In the genomic region with DNA sequence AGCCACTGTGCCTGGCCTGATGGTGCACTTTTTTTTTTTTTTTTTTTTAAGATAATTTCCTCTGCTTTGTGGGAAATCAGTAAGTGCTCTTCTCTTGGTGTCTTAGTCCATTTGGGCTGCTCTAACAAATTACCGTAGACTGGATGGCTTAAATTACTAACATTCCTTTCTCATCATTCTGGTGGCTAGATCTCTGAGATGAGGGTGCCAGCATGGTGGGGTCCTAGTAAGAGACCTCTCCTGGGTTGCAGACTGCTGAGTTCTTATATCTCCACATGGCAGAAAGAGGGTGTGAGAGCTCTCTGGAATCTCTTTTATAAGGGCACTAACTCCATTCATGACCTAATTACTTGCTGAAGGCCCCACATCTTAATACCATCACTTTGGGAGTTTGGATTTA, we compare ENCODE assay signal across 26 cellular contexts.
"Had no signal": no experiment of that assay in that cellular context is flagged by ENCODE, and none has a peak within 500 bp of the region (broad histone marks: within the 10 kb centered on the region; RNA-seq: fewer than 3 reads in every experiment).

No MANE protein-coding gene starts in this region.

- H3K36me3 ChIP-seq: lower lobe of right lung, pancreas, prostate gland, spleen, suprapubic skin, thoracic aorta, tibial artery, uterus had no signal

- H3K27ac ChIP-seq: lower lobe of right lung, pancreas, prostate gland, spleen, suprapubic skin, thoracic aorta, tibial artery, uterus had no signal

- DNase-seq: hippocampal formation; kidney glomerular epithelial cell; left cardiac atrium; left ventricle myocardium superior; lower lobe of right lung; mammary epithelial cell; mesenchymal stem cell; naive thymus-derived CD8-positive, alpha-beta T cell; nucleus accumbens; pancreas; retina; right cardiac atrium; small intestine; spleen; stimulated activated CD4-positive, alpha-beta T cell treated with anti-CD3 and anti-CD28 coated beads, Interleukin-4, amount 100 ng/mL, for 24 hours; stimulated activated naive CD4-positive, alpha-beta T cell; tibial artery; uterus had no signal

- H3K27me3 ChIP-seq: pancreas, spleen, suprapubic skin, tibial artery, uterus had no signal

- H3K4me3 ChIP-seq: lower lobe of right lung, pancreas, prostate gland, spleen, suprapubic skin, thoracic aorta, tibial artery, uterus had no signal

- H3K4me1 ChIP-seq: lower lobe of right lung, pancreas, prostate gland, spleen, suprapubic skin, tibial artery, uterus had no signal

- H3K4me3 Mint-ChIP-seq: naive thymus-derived CD8-positive, alpha-beta T cell; stimulated activated effector memory CD8-positive, alpha-beta T cell treated with anti-CD3 and anti-CD28 coated beads, Interleukin-12 subunit alpha, Interleukin-12 subunit beta, amount 100 ng/mL, for 72 hours; stimulated activated naive CD8-positive, alpha-beta T cell treated with anti-CD3 and anti-CD28 coated beads, Interleukin-15, Interleukin-2, amounts not matched to agents 100 ng/mL and 50 ng/mL, for 24 hours; type B pancreatic cell had no signal

- H3K27ac Mint-ChIP-seq: stimulated activated effector memory CD8-positive, alpha-beta T cell treated with anti-CD3 and anti-CD28 coated beads, Interleukin-12 subunit alpha, Interleukin-12 subunit beta, amount 100 ng/mL, for 72 hours; stimulated activated naive CD8-positive, alpha-beta T cell treated with anti-CD3 and anti-CD28 coated beads, Interleukin-15, Interleukin-2, amounts not matched to agents 100 ng/mL and 50 ng/mL, for 24 hours; type B pancreatic cell had no signal

- H3K27me3 Mint-ChIP-seq: stimulated activated naive CD8-positive, alpha-beta T cell treated with anti-CD3 and anti-CD28 coated beads, Interleukin-15, Interleukin-2, amounts not matched to agents 100 ng/mL and 50 ng/mL, for 24 hours; type B pancreatic cell had no signal

- H3K4me1 Mint-ChIP-seq: naive thymus-derived CD8-positive, alpha-beta T cell; stimulated activated effector memory CD8-positive, alpha-beta T cell treated with anti-CD3 and anti-CD28 coated beads, Interleukin-12 subunit alpha, Interleukin-12 subunit beta, amount 100 ng/mL, for 72 hours had no signal

- H3K9me3 ChIP-seq: lower lobe of right lung, pancreas, prostate gland, spleen, suprapubic skin, thoracic aorta, tibial artery, uterus had no signal

- ATAC-seq: left cardiac atrium; left lobe of liver; left ventricle myocardium superior; lower lobe of right lung; naive thymus-derived CD8-positive, alpha-beta T cell; pancreas; right cardiac atrium; sciatic nerve; stimulated activated effector memory CD8-positive, alpha-beta T cell treated with anti-CD3 and anti-CD28 coated beads, Interleukin-12 subunit alpha, Interleukin-12 subunit beta, amount 100 ng/mL, for 72 hours had no signal

- H3K36me3 Mint-ChIP-seq: stimulated activated effector memory CD8-positive, alpha-beta T cell treated with anti-CD3 and anti-CD28 coated beads, Interleukin-12 subunit alpha, Interleukin-12 subunit beta, amount 100 ng/mL, for 72 hours had no signal

- H3K9me3 Mint-ChIP-seq: stimulated activated naive CD8-positive, alpha-beta T cell treated with anti-CD3 and anti-CD28 coated beads, Interleukin-15, Interleukin-2, amounts not matched to agents 100 ng/mL and 50 ng/mL, for 24 hours had no signal
